Comparison of ENCODE assay signal across 8 cellular contexts in the genomic region with DNA sequence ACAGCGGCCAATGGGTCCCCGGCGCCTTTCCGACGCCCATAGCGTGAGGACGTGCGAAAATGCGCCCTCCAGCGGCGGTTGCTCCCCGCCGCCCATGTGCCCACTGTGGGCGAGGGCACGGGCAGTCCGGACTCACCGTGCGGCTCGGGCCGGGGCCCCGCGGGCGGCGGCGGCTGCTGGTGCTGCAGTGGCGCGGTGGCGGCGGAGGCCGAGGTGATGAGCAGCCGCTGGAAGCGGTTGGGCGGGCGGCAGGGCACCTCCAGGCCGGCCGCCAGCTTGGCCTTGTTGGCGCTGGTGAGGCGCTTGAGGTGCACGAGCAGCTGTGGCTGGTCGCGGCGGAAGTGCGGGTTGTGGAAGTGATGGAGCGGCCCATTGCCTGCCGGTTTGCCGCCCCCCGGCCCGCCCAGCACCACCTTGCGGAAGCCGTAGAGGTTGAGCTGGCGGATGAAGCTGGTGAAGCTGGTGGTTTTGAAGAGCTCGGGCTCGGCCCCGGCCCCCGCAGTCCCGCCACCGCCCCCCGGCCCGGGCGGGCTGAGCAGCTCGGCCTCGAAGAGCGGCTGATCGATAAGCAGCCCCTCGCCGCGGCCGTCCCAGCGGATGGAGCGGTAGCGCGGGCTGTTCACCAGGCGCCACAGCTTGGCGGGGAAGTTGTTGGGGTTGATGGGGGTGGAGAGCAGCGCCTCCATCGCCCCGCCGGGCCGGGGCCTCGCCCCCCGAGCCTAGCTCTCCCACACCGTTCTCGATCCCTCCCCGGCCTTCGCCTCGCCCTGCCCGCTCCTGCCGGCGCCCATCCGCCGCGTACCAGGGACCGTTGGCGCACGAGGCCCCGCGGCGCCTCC. TPM values are rescaled to one million over a fixed set of nuclear protein-coding genes. Genes with fewer than 3 reads are reported as not detected.
A peak's percentile ranks its signal among the peaks of the same experiment; 100 is the strongest.
DNase-seq lines count a peak whose midpoint lies in the region; ATAC-seq lines count a peak whose summit lies in the region.

HSF5 (minus strand) TSS at position 820 of the 839 bp plus-strand sequence; CDS start at position 686, 134 bp downstream.

- peaks cover 14% of the 10 kb centered on the region for H3K4me1 Mint-ChIP-seq in activated T-helper 1 cell treated with anti-CD3 and anti-CD28 coated beads, Interleukin-12 subunit alpha, Interleukin-12 subunit beta, Interleukin-2, Interleukin-4 antibody, amounts not matched to agents 30 ng/mL and 10 ng/mL and 1 ng/mL, durations not matched to agents 14 hours and 24 hours and 36 hours (ENCODE audit: low read depth)

- H3K9me3 Mint-ChIP-seq in activated T-helper 1 cell treated with anti-CD3 and anti-CD28 coated beads, Interleukin-12 subunit alpha, Interleukin-12 subunit beta, Interleukin-2, Interleukin-4 antibody, amounts not matched to agents 30 ng/mL and 10 ng/mL and 1 ng/mL, durations not matched to agents 14 hours and 24 hours and 36 hours, result no peaks in the 10 kb centered on the region

- no peak within 1 kb of the TSS for H3K27ac Mint-ChIP-seq in activated T-helper 1 cell treated with anti-CD3 and anti-CD28 coated beads, Interleukin-12 subunit alpha, Interleukin-12 subunit beta, Interleukin-2, Interleukin-4 antibody, amounts not matched to agents 30 ng/mL and 10 ng/mL and 1 ng/mL, durations not matched to agents 14 hours and 24 hours and 36 hours

- peak; percentile 66 for ATAC-seq in HG02642 (IDR thresholded peaks at IDR 0.05; ENCODE audit: poor library complexity, unreplicated experiment)
- ATAC-seq in GM19467 (IDR thresholded peaks at IDR 0.05; ENCODE audit: unreplicated experiment), result no peak
- no peak for ATAC-seq in HG03439 (IDR thresholded peaks at IDR 0.05; ENCODE audit: unreplicated experiment)
- ATAC-seq in GM18873 (IDR thresholded peaks at IDR 0.05; ENCODE audit: low FRiP score, unreplicated experiment), result no peak

- H3K36me3 Mint-ChIP-seq in activated T-helper 1 cell treated with anti-CD3 and anti-CD28 coated beads, Interleukin-12 subunit alpha, Interleukin-12 subunit beta, Interleukin-2, Interleukin-4 antibody, amounts not matched to agents 30 ng/mL and 10 ng/mL and 1 ng/mL, durations not matched to agents 14 hours and 24 hours and 36 hours (ENCODE audit: low read depth), result peaks cover 31% of the 10 kb centered on the region

- intact Hi-C loops in activated T-helper 1 cell treated with anti-CD3 and anti-CD28 coated beads, Interleukin-12 subunit alpha, Interleukin-12 subunit beta, Interleukin-2, Interleukin-4 antibody, amounts not matched to agents 30 ng/mL and 10 ng/mL and 1 ng/mL, durations not matched to agents 14 hours and 24 hours and 36 hours (cut with micrococcal nuclease), result no loop called here

- peak within 1 kb of the TSS; percentile 39 for H3K4me3 Mint-ChIP-seq in activated T-helper 1 cell treated with anti-CD3 and anti-CD28 coated beads, Interleukin-12 subunit alpha, Interleukin-12 subunit beta, Interleukin-2, Interleukin-4 antibody, amounts not matched to agents 30 ng/mL and 10 ng/mL and 1 ng/mL, durations not matched to agents 14 hours and 24 hours and 36 hours

- H3K27me3 Mint-ChIP-seq in activated T-helper 1 cell treated with anti-CD3 and anti-CD28 coated beads, Interleukin-12 subunit alpha, Interleukin-12 subunit beta, Interleukin-2, Interleukin-4 antibody, amounts not matched to agents 30 ng/mL and 10 ng/mL and 1 ng/mL, durations not matched to agents 14 hours and 24 hours and 36 hours (ENCODE audit: insufficient read depth), result peaks cover 4% of the 10 kb centered on the region

- DNase-seq in activated T-helper 1 cell treated with anti-CD3 and anti-CD28 coated beads, Interleukin-12 subunit alpha, Interleukin-12 subunit beta, Interleukin-2, Interleukin-4 antibody, amounts not matched to agents 30 ng/mL and 10 ng/mL and 1 ng/mL, durations not matched to agents 14 hours and 24 hours and 36 hours (ENCODE audit: low spot score), result peak; percentile 53
- DNase-seq in iris pigment epithelial cell (ENCODE audit: low read depth), result peak; percentile 7
- peak; percentile 42 for DNase-seq in stimulated activated CD8-positive, alpha-beta memory T cell treated with anti-CD3 and anti-CD28 coated beads, Interleukin-7, amount 100 ng/mL, for 24 hours (ENCODE audit: low read depth)
- DNase-seq in dedifferentiated amniotic fluid mesenchymal stem cell (ENCODE audit: extremely low spot score), result no peak

RNA-seq across cellular contexts. Expression of gene HSF5, which starts in this region (rescaled TPM):
- 1.1 and 1.2 TPM in 2 replicates for total RNA-seq in activated T-helper 1 cell treated with anti-CD3 and anti-CD28 coated beads, Interleukin-12 subunit alpha, Interleukin-12 subunit beta, Interleukin-2, Interleukin-4 antibody, amounts not matched to agents 30 ng/mL and 10 ng/mL and 1 ng/mL, durations not matched to agents 14 hours and 24 hours and 36 hours
